In genomic region chr19:4580021-4580901, GRCh38 we compare ENCODE assay signal across 1 cellular context.
TF ChIP-seq lines count a peak whose summit lies in the region.

No MANE protein-coding gene starts in this region.

TF ChIP-seq in WTC11, 78 proteins besides CTCF, POLR2A, EP300 and RAD21 (continued from another document):
- no peak for TF ChIP-seq ZMAT4 (CRISPR knock-in tag; IDR thresholded peaks at IDR 0.05)
- TF ChIP-seq EMX1 (CRISPR knock-in tag; IDR thresholded peaks at IDR 0.05) = no peak
- TF ChIP-seq GTF2I (CRISPR knock-in tag; conservative IDR thresholded peaks at IDR 0.05) = peak; percentile 71
- TF ChIP-seq SP1 (CRISPR knock-in tag; conservative IDR thresholded peaks at IDR 0.05) = 0 out of 2 replicates have a peak, but pooled peaks have one; percentile 39
- peak; percentile 96 for TF ChIP-seq USF2 (CRISPR knock-in tag; IDR thresholded peaks at IDR 0.05)
